Comparison of ENCODE assay signal across 25 cellular contexts in genomic region chr12:53105712-53106439, GRCh38. TPM values are rescaled to one million over a fixed set of nuclear protein-coding genes. Genes with fewer than 3 reads are reported as not detected.
A peak's percentile ranks its signal among the peaks of the same experiment; 100 is the strongest.
DNase-seq lines count a peak whose midpoint lies in the region; ATAC-seq, FAIRE-seq and TF ChIP-seq lines count a peak whose summit lies in the region.
"Had no signal": no experiment of that assay in that cellular context is flagged by ENCODE, and none has a peak within 500 bp of the region (broad histone marks: within the 10 kb centered on the region; RNA-seq: fewer than 3 reads in every experiment).

No MANE protein-coding gene starts in this region.

- H2AFZ ChIP-seq in astrocyte (ENCODE audit: low read depth, low read length), result no peak overlapping the region
- H2AFZ ChIP-seq: GM23338 had no signal

- H3K9ac ChIP-seq in astrocyte (ENCODE audit: low read length) (no peak overlapping the region), kidney (ENCODE audit: low read length in 2 of 2) (no peak overlapping the region)
- H3K9ac ChIP-seq: BLaER1 had no signal

- H3K27ac ChIP-seq in right cardiac atrium (ENCODE audit: low read length), result no peak overlapping the region
- H3K27ac ChIP-seq in astrocyte (ENCODE audit: low read depth, low read length), result no peak overlapping the region
- no peak overlapping the region for H3K27ac ChIP-seq in kidney (ENCODE audit: low read depth in 2 of 2, low read length in 2 of 2)
- H3K27ac ChIP-seq: BLaER1 had no signal

- 90% methylated on average over 7 of the region's 7 CpGs for WGBS in right cardiac atrium

- DNase-seq in Right ventricle myocardium inferior (ENCODE audit: missing footprints), result no peak
- no peak for DNase-seq in right cardiac atrium
- no peak for DNase-seq in astrocyte (ENCODE audit: low read depth)
- no peak for DNase-seq in type B pancreatic cell (ENCODE audit: extremely low spot score, unreplicated experiment)
- DNase-seq in kidney, result no peak
- no peak for DNase-seq in stimulated activated CD4-positive, alpha-beta T cell treated with anti-CD3 and anti-CD28 coated beads, Interleukin-4, amount 100 ng/mL, for 24 hours
- DNase-seq: Calu3; CD4-positive, alpha-beta memory T cell; DMS53; EL; Kasumi-1; MG63; NCI-H1048; NCI-H1436; NCI-H1930; NCI-H345; NCI-H524 treated with DMSO at 0.1 percent for 48 hours; RPMI8226; SIG-M5 had no signal

- H3K36me3 Mint-ChIP-seq in astrocyte (ENCODE audit: low read depth, unreplicated experiment) (no peaks in the 10 kb centered on the region), nephron (ENCODE audit: low read depth) (no peaks in the 10 kb centered on the region), type B pancreatic cell (no peaks in the 10 kb centered on the region)

- H3K36me3 ChIP-seq in astrocyte (ENCODE audit: insufficient read depth, low read length), result no peaks in the 10 kb centered on the region
- no peaks in the 10 kb centered on the region for H3K36me3 ChIP-seq in kidney (ENCODE audit: control insufficient read depth in 1 of 2, insufficient read depth in 2 of 2, low read length in 2 of 2)
- H3K36me3 ChIP-seq: BLaER1, MG63 had no signal

- H3K9me3 ChIP-seq in right cardiac atrium (ENCODE audit: control insufficient read depth, low read length) (no peaks in the 10 kb centered on the region), astrocyte (ENCODE audit: insufficient read depth, low read depth, low read length) (no peaks in the 10 kb centered on the region), kidney (ENCODE audit: control insufficient read depth in 1 of 2, low read length in 2 of 2) (no peaks in the 10 kb centered on the region)
- H3K9me3 ChIP-seq: BLaER1, MG63 had no signal

- H4K20me1 ChIP-seq in astrocyte (ENCODE audit: insufficient read depth, low read length), result no peaks in the 10 kb centered on the region
- H4K20me1 ChIP-seq: BLaER1 had no signal

- no peaks in the 10 kb centered on the region for H3K27me3 ChIP-seq in right cardiac atrium (ENCODE audit: control insufficient read depth, insufficient read depth)
- H3K27me3 ChIP-seq in astrocyte (ENCODE audit: insufficient read depth, low read length), result no peaks in the 10 kb centered on the region
- H3K27me3 ChIP-seq: BLaER1, MG63 had no signal

- ATAC-seq in Right ventricle myocardium inferior (peak; percentile 6), right cardiac atrium (no peak), HG02840 (IDR thresholded peaks at IDR 0.05; ENCODE audit: low FRiP score, unreplicated experiment) (no peak)
- ATAC-seq: GM12878, GM23338 had no signal

- H3K27me3 Mint-ChIP-seq in astrocyte (ENCODE audit: low read depth, unreplicated experiment) (peaks cover 11% of the 10 kb centered on the region), nephron (ENCODE audit: low read depth) (peaks cover 4% of the 10 kb centered on the region), type B pancreatic cell (no peaks in the 10 kb centered on the region)
- H3K27me3 Mint-ChIP-seq: CD4-positive, alpha-beta memory T cell had no signal

- no peak for TF ChIP-seq CTCF in astrocyte (IDR thresholded peaks at IDR 0.05; ENCODE audit: insufficient read depth, low read depth, low read length)
- TF ChIP-seq CTCF in nephron (IDR thresholded peaks at IDR 0.05; ENCODE audit: unreplicated experiment in 3 of 3), result no peak
- no peak for TF ChIP-seq CTCF in type B pancreatic cell (conservative IDR thresholded peaks at IDR 0.05)
- TF ChIP-seq CTCF in kidney (IDR thresholded peaks at IDR 0.05; ENCODE audit: borderline replicate concordance, extremely low read depth, insufficient read depth), result no peak

- H3K4me2 ChIP-seq in astrocyte (ENCODE audit: low read length), result no peak overlapping the region
- H3K4me2 ChIP-seq: BLaER1 had no signal

- H3K4me1 ChIP-seq in right cardiac atrium (ENCODE audit: control insufficient read depth, insufficient read depth, low read length) (no peaks in the 10 kb centered on the region), astrocyte (ENCODE audit: insufficient read depth, low read length) (no peaks in the 10 kb centered on the region), kidney (ENCODE audit: control insufficient read depth in 1 of 2, insufficient read depth in 1 of 2, low read depth in 1 of 2, low read length in 2 of 2) (peaks cover 17 to 18% of the 10 kb centered on the region in 2 donors)

- FAIRE-seq in astrocyte (lab: Jason Lieb, UNC), result no peak
- FAIRE-seq in kidney (lab: Jason Lieb, UNC), result no peak
- FAIRE-seq: GM12878 had no signal

- H3K27ac Mint-ChIP-seq in astrocyte (ENCODE audit: unreplicated experiment) (peak overlapping the region; percentile 77), nephron (peak overlapping the region; percentile 13 to 61 (median 20)), type B pancreatic cell (no peak overlapping the region)
- H3K27ac Mint-ChIP-seq: GM23338 had no signal

- H3K4me3 ChIP-seq in right cardiac atrium (ENCODE audit: low read length) (no peak overlapping the region), astrocyte (ENCODE audit: insufficient read depth, low read depth, low read length) (no peak overlapping the region), kidney (ENCODE audit: low read length in 2 of 2) (no peak overlapping the region)
- H3K4me3 ChIP-seq: BLaER1, GM12878, GM23338, MG63 had no signal

- intact Hi-C loops in Right ventricle myocardium inferior (cut with DNase I), result no loop called here
- intact Hi-C loops in right cardiac atrium (cut with DNase I), result no loop called here
- intact Hi-C loops in kidney (cut with DNase I), result no loop called here

- H3K4me3 Mint-ChIP-seq in astrocyte (ENCODE audit: unreplicated experiment), result no peak overlapping the region
- H3K4me3 Mint-ChIP-seq in nephron, result no peak overlapping the region
- peak overlapping the region; percentile 59 for H3K4me3 Mint-ChIP-seq in type B pancreatic cell
- H3K4me3 Mint-ChIP-seq: GM23338 had no signal

- H3K4me1 Mint-ChIP-seq in astrocyte (ENCODE audit: low read depth, unreplicated experiment) (no peaks in the 10 kb centered on the region), nephron (peaks cover 13% of the 10 kb centered on the region), type B pancreatic cell (ENCODE audit: unreplicated experiment) (peaks cover 4% of the 10 kb centered on the region)

- H3K9me3 Mint-ChIP-seq in astrocyte (ENCODE audit: unreplicated experiment) (no peaks in the 10 kb centered on the region), nephron (peaks cover 2% of the 10 kb centered on the region), type B pancreatic cell (no peaks in the 10 kb centered on the region)
- H3K9me3 Mint-ChIP-seq: CD4-positive, alpha-beta memory T cell had no signal

- H3K79me2 ChIP-seq in astrocyte (ENCODE audit: insufficient read depth, low read length), result no peaks in the 10 kb centered on the region

RNA-seq across cellular contexts. Expression of gene SOAT2, which starts 2.6 kb away (rescaled TPM):
- total RNA-seq in Right ventricle myocardium inferior (not detected), right cardiac atrium (under 1 TPM in 2 of 4 donors, not detected in 2; 0.17 to 0.18 TPM), astrocyte (not detected in 2 replicates), type B pancreatic cell (ENCODE audit: low replicate concordance) (0.97 and 1.9 TPM in 2 replicates), kidney (0.19 TPM)
- polyA plus RNA-seq in right cardiac atrium (0.07 TPM), kidney (ENCODE audit: insufficient read depth, low read depth, low replicate concordance) (0.26 TPM)
- total RNA-seq: A673, Calu3, GM23338 had no signal
- polyA plus RNA-seq: GM23338 had no signal

RNA-seq across cellular contexts. Expression of gene IGFBP6, which starts 8.4 kb away (rescaled TPM):
- 54.3 TPM for total RNA-seq in Right ventricle myocardium inferior
- 100 to 1,000 TPM in 3 of 4 donors, 10 to 100 TPM in 1; 49.7 to 178 (median 146) TPM for total RNA-seq in right cardiac atrium
- polyA plus RNA-seq in right cardiac atrium, result 130 TPM
- 20.8 and 26.3 TPM in 2 replicates for total RNA-seq in astrocyte
- total RNA-seq in type B pancreatic cell (ENCODE audit: low replicate concordance), result 25.1 and 40.3 TPM in 2 replicates
- total RNA-seq in kidney, result 203 TPM
- 57.3 TPM for polyA plus RNA-seq in kidney (ENCODE audit: insufficient read depth, low read depth, low replicate concordance)

RNA-seq across cellular contexts. Expression of gene SPRYD3, which starts 26.7 kb away (rescaled TPM):
- total RNA-seq in Right ventricle myocardium inferior (41.0 TPM), right cardiac atrium (10 to 100 TPM; 40.8 to 59.6 (median 47.1) TPM), astrocyte (21.8 and 22.8 TPM in 2 replicates), type B pancreatic cell (ENCODE audit: low replicate concordance) (22.1 and 43.0 TPM in 2 replicates), kidney (72.3 TPM)
- polyA plus RNA-seq in right cardiac atrium (29.4 TPM), kidney (ENCODE audit: insufficient read depth, low read depth, low replicate concordance) (40.0 TPM)

RNA-seq across cellular contexts. Expression of gene TNS2, which starts 56.0 kb away (rescaled TPM):
- total RNA-seq in Right ventricle myocardium inferior (122 TPM), right cardiac atrium (100 to 1,000 TPM; 104 to 145 (median 116) TPM), astrocyte (15.4 and 21.1 TPM in 2 replicates), type B pancreatic cell (ENCODE audit: low replicate concordance) (3.5 and 21.8 TPM in 2 replicates), kidney (179 TPM)
- polyA plus RNA-seq in right cardiac atrium (155 TPM), kidney (ENCODE audit: insufficient read depth, low read depth, low replicate concordance) (90.1 TPM)
